Comparison of ENCODE assay signal across 20 cellular contexts in genomic region chr2:217090884-217091283, GRCh38.
"Had no signal": no experiment of that assay in that cellular context is flagged by ENCODE, and none has a peak within 500 bp of the region (broad histone marks: within the 10 kb centered on the region; RNA-seq: fewer than 3 reads in every experiment).

No MANE protein-coding gene starts in this region.

- H3K27ac ChIP-seq: gastrocnemius medialis, neural progenitor cell, prostate gland, right atrium auricular region, thoracic aorta, upper lobe of right lung had no signal

- FAIRE-seq: bronchial epithelial cell, kidney had no signal

- H3K9me3 Mint-ChIP-seq: activated CD8-positive, alpha-beta T cell treated with anti-CD3 and anti-CD28 coated beads for 36 hours; activated naive CD4-positive, alpha-beta T cell treated with anti-CD3 and anti-CD28 coated beads, Interleukin-2, amount 50 U/mL, for 24 hours had no signal

- ATAC-seq: esophagus mucosa, gastrocnemius medialis, heart left ventricle, left lobe of liver, upper lobe of right lung had no signal

- H3K4me3 Mint-ChIP-seq: activated CD4-positive, alpha-beta T cell treated with anti-CD3 and anti-CD28 coated beads for 36 hours; neural progenitor cell had no signal

- H3K27me3 ChIP-seq: gastrocnemius medialis, neural progenitor cell, right atrium auricular region, upper lobe of right lung had no signal

- DNase-seq: activated CD4-positive, alpha-beta T cell treated with anti-CD3 and anti-CD28 coated beads for 36 hours; activated CD8-positive, alpha-beta T cell treated with anti-CD3 and anti-CD28 coated beads for 36 hours; activated effector memory CD4-positive, alpha-beta T cell treated with anti-CD3 and anti-CD28 coated beads, Interleukin-2, amount 50 U/mL, for 16 hours; activated T-cell treated with anti-CD3 and anti-CD28 coated beads, Interleukin-2, amount 50 U/mL, for 48 hours; effector CD4-positive, alpha-beta T cell; gastrocnemius medialis; heart left ventricle; kidney; midbrain; SW 1271; T-helper 2 cell; upper lobe of right lung had no signal

- H3K4me2 ChIP-seq: neural progenitor cell had no signal

- H3K9ac ChIP-seq: neural progenitor cell had no signal

- H3K27ac Mint-ChIP-seq: activated naive CD4-positive, alpha-beta T cell treated with anti-CD3 and anti-CD28 coated beads, Interleukin-2, amount 50 U/mL, for 24 hours; neural progenitor cell had no signal

- H3K4me1 ChIP-seq: prostate gland, right atrium auricular region, upper lobe of right lung had no signal

- H3K4me3 ChIP-seq: neural progenitor cell, prostate gland, right atrium auricular region had no signal

- H3K36me3 Mint-ChIP-seq: activated naive CD4-positive, alpha-beta T cell treated with anti-CD3 and anti-CD28 coated beads, Interleukin-2, amount 50 U/mL, for 24 hours; neural progenitor cell had no signal

- H3K9me3 ChIP-seq: gastrocnemius medialis, heart left ventricle, prostate gland, right atrium auricular region, thoracic aorta, upper lobe of right lung had no signal

- H3K27me3 Mint-ChIP-seq: activated CD8-positive, alpha-beta T cell treated with anti-CD3 and anti-CD28 coated beads for 36 hours had no signal

- H3K36me3 ChIP-seq: gastrocnemius medialis, heart left ventricle, neural progenitor cell, prostate gland, right atrium auricular region, thoracic aorta, upper lobe of right lung had no signal
